7 cellular contexts compared by ENCODE assay signal in genomic region chr18:3448845-3449701, GRCh38. TPM values are rescaled to one million over a fixed set of nuclear protein-coding genes. Genes with fewer than 3 reads are reported as not detected.
DNase-seq lines count a peak whose midpoint lies in the region; ATAC-seq and TF ChIP-seq lines count a peak whose summit lies in the region.

No MANE protein-coding gene starts in this region.

- no peaks in the 10 kb centered on the region for H3K36me3 Mint-ChIP-seq in chondrocyte (ENCODE audit: low read depth)

- H3K4me3 Mint-ChIP-seq in chondrocyte (ENCODE audit: unreplicated experiment) = peak overlapping the region; percentile 95

- ATAC-seq in GM18502 (IDR thresholded peaks at IDR 0.05; ENCODE audit: poor library complexity, unreplicated experiment) = peak; percentile 65
- ATAC-seq in HG02678 (IDR thresholded peaks at IDR 0.05; ENCODE audit: unreplicated experiment) = peak; percentile 50

- H3K27me3 Mint-ChIP-seq in chondrocyte (ENCODE audit: low read depth) = no peaks in the 10 kb centered on the region

- DNase-seq in NCI-H2196 (lab: John Stamatoyannopoulos, UW; ENCODE audit: unreplicated experiment) (peak; percentile 88), chondrocyte (ENCODE audit: low spot score) (no peak), left kidney (ENCODE audit: low read depth, low spot score) (peak; percentile 91)
- DNase-seq in activated CD4-positive, CD25-positive, alpha-beta regulatory T cell treated with anti-CD3 and anti-CD28 coated beads, Interleukin-2, amount 50 U/mL, for 72 hours = peak; percentile 80
- peak; percentile 74 for DNase-seq in stimulated activated CD4-positive, alpha-beta T cell treated with anti-CD3 and anti-CD28 coated beads, Interleukin-2, amount 100 ng/mL, for 4 hours (ENCODE audit: low read depth)

- H3K27ac Mint-ChIP-seq in chondrocyte (ENCODE audit: unreplicated experiment) = peak overlapping the region; percentile 100

- no peak for TF ChIP-seq CTCF in chondrocyte (IDR thresholded peaks at IDR 0.05)

- no peaks in the 10 kb centered on the region for H3K9me3 Mint-ChIP-seq in chondrocyte (ENCODE audit: low read depth)

- peaks cover 29% of the 10 kb centered on the region for H3K4me1 Mint-ChIP-seq in chondrocyte (ENCODE audit: low read depth)

RNA-seq across cellular contexts. Expression of gene TGIF1, which starts 0.9 kb away (rescaled TPM):
- 26.5 to 67.0 TPM (median 58.5 TPM) in 3 replicates for total RNA-seq in chondrocyte
